ENCODE assay signal across 8 cellular contexts in the genomic region with DNA sequence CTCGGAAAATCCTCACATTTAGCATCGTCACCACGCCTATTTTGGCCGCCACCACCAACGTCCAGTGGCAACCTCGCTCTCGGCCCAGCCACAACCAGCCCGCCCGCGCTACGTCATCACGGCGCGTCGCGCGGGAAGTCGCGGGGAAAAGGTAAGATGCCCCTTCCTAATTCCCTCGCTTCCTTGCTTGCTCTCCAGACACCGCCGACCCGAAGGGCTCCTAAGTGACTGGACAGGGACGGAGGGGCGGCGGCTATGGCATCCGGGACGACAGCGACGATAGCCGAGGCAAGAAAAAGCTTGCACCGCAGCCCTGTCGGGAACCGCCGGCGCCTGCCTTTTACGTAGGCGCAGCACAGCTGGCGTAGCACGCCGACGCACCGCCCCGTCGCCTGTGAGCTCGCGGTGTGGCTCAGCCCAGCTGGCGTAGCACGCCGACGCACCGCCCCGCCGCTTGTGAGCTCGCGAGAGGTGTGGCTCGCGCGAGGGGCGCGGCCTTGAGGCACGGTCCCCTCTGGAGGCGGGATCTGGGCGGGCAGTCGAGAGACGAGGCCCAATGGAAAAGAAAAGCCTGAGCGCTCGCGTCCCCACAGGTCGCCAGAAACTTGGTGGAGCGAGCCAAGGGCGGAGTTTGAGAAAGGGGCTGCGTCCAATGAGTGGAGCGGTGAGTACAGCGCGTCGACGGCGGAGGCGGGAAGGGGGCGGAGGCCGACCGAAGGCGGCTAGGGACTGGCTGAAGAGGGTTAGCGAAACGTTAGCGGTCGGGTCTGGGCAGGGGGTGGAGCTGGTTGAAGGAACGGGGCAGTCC. TPM values are rescaled to one million over a fixed set of nuclear protein-coding genes. Genes with fewer than 3 reads are reported as not detected.
DNase-seq lines count a peak whose midpoint lies in the region; TF ChIP-seq lines count a peak whose summit lies in the region.

A gene (plus strand): TSS at position 787 of the 808 bp plus-strand sequence. CDS start 626 bp downstream, outside the sequence.

- H3K9me3 ChIP-seq in ES-I3 (ENCODE audit: control insufficient read depth, insufficient read depth, low read length), result no peaks in the 10 kb centered on the region
- H3K9me3 ChIP-seq in HAP-1, result no peaks in the 10 kb centered on the region
- H3K9me3 ChIP-seq in MM.1S (replicated peaks; ENCODE audit: insufficient read depth, low read length), result no peaks in the 10 kb centered on the region
- H3K9me3 ChIP-seq in neural cell (ENCODE audit: low read length), result no peaks in the 10 kb centered on the region
- H3K9me3 ChIP-seq in stomach, result peaks cover 0 to 4% (median 0%) of the 10 kb centered on the region in 4 donors

- no peaks in the 10 kb centered on the region for H3K4me1 ChIP-seq in ES-I3 (ENCODE audit: insufficient read depth, low read length)
- peaks cover 7% of the 10 kb centered on the region for H3K4me1 ChIP-seq in HAP-1
- peaks cover 9% of the 10 kb centered on the region; the same call in 1 of the 2 replicates for H3K4me1 ChIP-seq in MM.1S (ENCODE audit: low read length)
- peaks cover 0 to 15% (median 4%) of the 10 kb centered on the region in 4 donors for H3K4me1 ChIP-seq in stomach

- TF ChIP-seq EP300 in neural cell (conservative IDR thresholded peaks at IDR 0.05; ENCODE audit: poor library complexity, severe bottlenecking), result peak; percentile 77
- no peak for TF ChIP-seq EP300 in stomach (IDR thresholded peaks at IDR 0.05)

- TF ChIP-seq CTCF in MM.1S (IDR thresholded peaks at IDR 0.05; ENCODE audit: low read length), result no peak
- TF ChIP-seq CTCF in neural cell (IDR thresholded peaks at IDR 0.05; ENCODE audit: poor library complexity, severe bottlenecking), result peak; percentile 15
- TF ChIP-seq CTCF in stomach (IDR thresholded peaks at IDR 0.05), result peak in 1 of 7 experiments; percentile 8

- H3F3A ChIP-seq in MM.1S (ENCODE audit: insufficient read depth, low read length) (no peaks in the 10 kb centered on the region), neural cell (ENCODE audit: insufficient read depth, low read length, poor library complexity, severe bottlenecking) (no peaks in the 10 kb centered on the region)

- H3K4me2 ChIP-seq in MM.1S (ENCODE audit: low read depth, low read length) (peak within 1 kb of the TSS; percentile 88), neural cell (ENCODE audit: low read length) (peak within 1 kb of the TSS; percentile 76)

- H3K27ac ChIP-seq in MM.1S (ENCODE audit: low read length), result peak within 1 kb of the TSS; percentile 96
- peak within 1 kb of the TSS; percentile 93 for H3K27ac ChIP-seq in neural cell (ENCODE audit: low read length)
- H3K27ac ChIP-seq in stomach, result peak within 1 kb of the TSS; percentile 89 to 97 (median 95)

- H3K9me2 ChIP-seq in MM.1S (replicated peaks; ENCODE audit: insufficient read depth, low read length), result no peaks in the 10 kb centered on the region
- no peaks in the 10 kb centered on the region for H3K9me2 ChIP-seq in neural cell (ENCODE audit: insufficient read depth, low read length)

- TF ChIP-seq POLR2A in stomach (IDR thresholded peaks at IDR 0.05), result no peak

- H3K27me3 ChIP-seq in HAP-1 (ENCODE audit: low read depth) (no peaks in the 10 kb centered on the region), MM.1S (replicated peaks; ENCODE audit: insufficient read depth, low read length) (no peaks in the 10 kb centered on the region), neural cell (ENCODE audit: insufficient read depth, low read depth, low read length) (no peaks in the 10 kb centered on the region), stomach (peaks cover 0 to 5% (median 0%) of the 10 kb centered on the region in 3 donors)

- H3K4me3 ChIP-seq in HAP-1 (peak within 1 kb of the TSS; percentile 82), MM.1S (ENCODE audit: low read length) (peak within 1 kb of the TSS; percentile 82), neural cell (ENCODE audit: low read length) (peak within 1 kb of the TSS; percentile 77), stomach (peak within 1 kb of the TSS; percentile 46 to 61 (median 53))

- H2AFZ ChIP-seq in MM.1S (ENCODE audit: low read length), result peak within 1 kb of the TSS; percentile 82
- H2AFZ ChIP-seq in neural cell (ENCODE audit: low read depth, low read length), result peak within 1 kb of the TSS; percentile 65

- H3K79me2 ChIP-seq in MM.1S (ENCODE audit: low read length), result no peaks in the 10 kb centered on the region; the same call in 1 of the 2 replicates
- no peaks in the 10 kb centered on the region for H3K79me2 ChIP-seq in neural cell (replicated peaks; ENCODE audit: insufficient read depth, low read length)

- H3K9ac ChIP-seq in ES-I3 (ENCODE audit: low read depth, low read length) (peak within 1 kb of the TSS; percentile 94), MM.1S (ENCODE audit: low read length) (peak within 1 kb of the TSS; percentile 94), neural cell (ENCODE audit: low read length) (peak within 1 kb of the TSS; percentile 92)

- H4K20me1 ChIP-seq in MM.1S (ENCODE audit: insufficient read depth, low read length), result no peaks in the 10 kb centered on the region
- H4K20me1 ChIP-seq in neural cell (ENCODE audit: insufficient read depth), result no peaks in the 10 kb centered on the region

- intact Hi-C loops in stomach (cut with DNase I; ENCODE audit: low total_unique reads), result no loop called here

- in situ Hi-C loops in HAP-1 (cut with MboI; ENCODE audit: low sequenced_read_pairs), result no loop called here

- DNase-seq in HAP-1 (ENCODE audit: low spot score in 2 of 2) (peak; percentile 99 to 100), MM.1S (peak; percentile 97), SIG-M5 treated with dmso at 0.1 percent for 504 hours (lab: John Stamatoyannopoulos, UW; ENCODE audit: unreplicated experiment) (peak; percentile 94), activated gamma-delta T cell treated with Interleukin-2 at 50 U/mL for 16 hours (peak; percentile 91), fibroblast of the conjunctiva (ENCODE audit: low read depth) (peak; percentile 98), stomach (peak; percentile 97)

- TF ChIP-seq RAD21 in neural cell (conservative IDR thresholded peaks at IDR 0.05), result no peak

- H3K36me3 ChIP-seq in ES-I3 (ENCODE audit: insufficient read depth, low read length), result no peaks in the 10 kb centered on the region; the same call in 1 of the 2 replicates
- peaks cover 13% of the 10 kb centered on the region for H3K36me3 ChIP-seq in HAP-1 (replicated peaks)
- no peaks in the 10 kb centered on the region for H3K36me3 ChIP-seq in MM.1S (replicated peaks; ENCODE audit: insufficient read depth, low read length)
- no peaks in the 10 kb centered on the region for H3K36me3 ChIP-seq in neural cell (ENCODE audit: insufficient read depth, low read length)
- peaks cover 0 to 14% (median 13%) of the 10 kb centered on the region in 4 donors for H3K36me3 ChIP-seq in stomach

- 0 to 46% (median 9%) methylated on average over 33 to 88 of the region's 89 CpGs for WGBS in stomach, 5 donors

TF ChIP-seq in neural cell, 6 proteins besides CTCF, POLR2A, EP300 and RAD21:
- TF ChIP-seq SMC3 (conservative IDR thresholded peaks at IDR 0.05; ENCODE audit: poor library complexity), result no peak
- peak; percentile 76 for TF ChIP-seq POLR2AphosphoS5 (IDR thresholded peaks at IDR 0.05)
- peak; percentile 81 for TF ChIP-seq MXI1 (conservative IDR thresholded peaks at IDR 0.05; ENCODE audit: poor library complexity, severe bottlenecking)
- no peak for TF ChIP-seq TAF1 (IDR thresholded peaks at IDR 0.05; ENCODE audit: low read depth)
- TF ChIP-seq, protein P1, sequence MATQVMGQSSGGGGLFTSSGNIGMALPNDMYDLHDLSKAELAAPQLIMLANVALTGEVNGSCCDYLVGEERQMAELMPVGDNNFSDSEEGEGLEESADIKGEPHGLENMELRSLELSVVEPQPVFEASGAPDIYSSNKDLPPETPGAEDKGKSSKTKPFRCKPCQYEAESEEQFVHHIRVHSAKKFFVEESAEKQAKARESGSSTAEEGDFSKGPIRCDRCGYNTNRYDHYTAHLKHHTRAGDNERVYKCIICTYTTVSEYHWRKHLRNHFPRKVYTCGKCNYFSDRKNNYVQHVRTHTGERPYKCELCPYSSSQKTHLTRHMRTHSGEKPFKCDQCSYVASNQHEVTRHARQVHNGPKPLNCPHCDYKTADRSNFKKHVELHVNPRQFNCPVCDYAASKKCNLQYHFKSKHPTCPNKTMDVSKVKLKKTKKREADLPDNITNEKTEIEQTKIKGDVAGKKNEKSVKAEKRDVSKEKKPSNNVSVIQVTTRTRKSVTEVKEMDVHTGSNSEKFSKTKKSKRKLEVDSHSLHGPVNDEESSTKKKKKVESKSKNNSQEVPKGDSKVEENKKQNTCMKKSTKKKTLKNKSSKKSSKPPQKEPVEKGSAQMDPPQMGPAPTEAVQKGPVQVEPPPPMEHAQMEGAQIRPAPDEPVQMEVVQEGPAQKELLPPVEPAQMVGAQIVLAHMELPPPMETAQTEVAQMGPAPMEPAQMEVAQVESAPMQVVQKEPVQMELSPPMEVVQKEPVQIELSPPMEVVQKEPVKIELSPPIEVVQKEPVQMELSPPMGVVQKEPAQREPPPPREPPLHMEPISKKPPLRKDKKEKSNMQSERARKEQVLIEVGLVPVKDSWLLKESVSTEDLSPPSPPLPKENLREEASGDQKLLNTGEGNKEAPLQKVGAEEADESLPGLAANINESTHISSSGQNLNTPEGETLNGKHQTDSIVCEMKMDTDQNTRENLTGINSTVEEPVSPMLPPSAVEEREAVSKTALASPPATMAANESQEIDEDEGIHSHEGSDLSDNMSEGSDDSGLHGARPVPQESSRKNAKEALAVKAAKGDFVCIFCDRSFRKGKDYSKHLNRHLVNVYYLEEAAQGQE (IDR thresholded peaks at IDR 0.05; ENCODE audit: borderline replicate concordance), result no peak

RNA-seq across cellular contexts. Expression of the gene that starts here (rescaled TPM):
- polyA plus RNA-seq in neural cell (161 and 166 TPM in 2 replicates), stomach (10 to 100 TPM; 20.9 to 70.9 (median 31.6) TPM)
- 132 and 136 TPM in 2 replicates for polyA minus RNA-seq in neural cell
- total RNA-seq in stomach, result 100 to 1,000 TPM in 3 of 5 donors, 10 to 100 TPM in 2; 41.0 to 356 (median 104) TPM

Comparison
In these comparisons a context has a peak if more than half of its experiments do, and no peak if none do; other contexts are left out.
1. Peak in every context shown above with its lines: DNase-seq, H3K4me3 ChIP-seq and H3K27ac ChIP-seq.